Comparison of ENCODE assay signal across 25 cellular contexts in genomic region chr9:38000735-38001134, GRCh38.
DNase-seq lines count a peak whose midpoint lies in the region; ATAC-seq and TF ChIP-seq lines count a peak whose summit lies in the region.
"Had no signal": no experiment of that assay in that cellular context is flagged by ENCODE, and none has a peak within 500 bp of the region (broad histone marks: within the 10 kb centered on the region; RNA-seq: fewer than 3 reads in every experiment).

No MANE protein-coding gene starts in this region.

- H3K4me1 ChIP-seq in MM.1S (ENCODE audit: low read length): peaks cover 4% of the 10 kb centered on the region
- H3K4me1 ChIP-seq: uterus had no signal

- DNase-seq in GM12865 (ENCODE audit: low read depth): peak; percentile 68
- DNase-seq in MM.1S: peak; percentile 49
- no peak for DNase-seq in dorsolateral prefrontal cortex
- no peak for DNase-seq in amygdala (lab: John Stamatoyannopoulos, UW)
- no peak for DNase-seq in left lobe of liver (ENCODE audit: low spot score)
- no peak for DNase-seq in MG63
- DNase-seq: activated CD4-positive, alpha-beta T cell treated with anti-CD3 and anti-CD28 coated beads for 4 hours; activated CD8-positive, alpha-beta memory T cell treated with anti-CD3 and anti-CD28 coated beads, Interleukin-2, amount 10 ng/mL, durations not matched to agents 7 days and 5 days; C1 segment of cervical spinal cord; cerebellar nuclear complex; effector CD4-positive, alpha-beta T cell; foreskin keratinocyte; KBM-7; lower lobe of right lung; MV-4-11; NCI-H1694 treated with DMSO at 0.1 percent for 48 hours; NCI-H748 treated with DMSO at 0.1 percent for 48 hours; psoas muscle; SHP77 treated with DMSO at 0.1 percent for 48 hours; uterus had no signal

- H3K36me3 ChIP-seq in MM.1S (replicated peaks; ENCODE audit: insufficient read depth, low read length) (no peaks in the 10 kb centered on the region), MG63 (no peaks in the 10 kb centered on the region; the same call in 1 of the 2 replicates)
- H3K36me3 ChIP-seq: lower lobe of right lung, suprapubic skin, uterus had no signal

- H3F3A ChIP-seq in MM.1S (ENCODE audit: insufficient read depth, low read length): no peaks in the 10 kb centered on the region

- H3K9me3 ChIP-seq in MM.1S (replicated peaks; ENCODE audit: insufficient read depth, low read length) (no peaks in the 10 kb centered on the region), MG63 (no peaks in the 10 kb centered on the region)
- H3K9me3 ChIP-seq: lower lobe of right lung, psoas muscle, suprapubic skin, uterus had no signal

- H3K27me3 ChIP-seq in MM.1S (replicated peaks; ENCODE audit: insufficient read depth, low read length): no peaks in the 10 kb centered on the region
- H3K27me3 ChIP-seq in dorsolateral prefrontal cortex: no peaks in the 10 kb centered on the region
- H3K27me3 ChIP-seq in MG63: no peaks in the 10 kb centered on the region
- H3K27me3 ChIP-seq: foreskin keratinocyte, hepatocyte, suprapubic skin, uterus had no signal

- H3K9ac ChIP-seq in MM.1S (ENCODE audit: low read length): no peak overlapping the region

- no peak overlapping the region for H2AFZ ChIP-seq in MM.1S (ENCODE audit: low read length)
- H2AFZ ChIP-seq: GM23338, hepatocyte had no signal

- H3K4me3 ChIP-seq in GM12865 (ENCODE audit: low read depth, low read length) (no peak overlapping the region), MM.1S (ENCODE audit: low read length) (no peak overlapping the region), dorsolateral prefrontal cortex (no peak overlapping the region), MG63 (no peak overlapping the region)
- H3K4me3 ChIP-seq: GM23338, hepatocyte, lower lobe of right lung, psoas muscle, suprapubic skin, uterus had no signal

- intact Hi-C loops in dorsolateral prefrontal cortex (cut with DNase I): no loop called here

- no peaks in the 10 kb centered on the region for H3K79me2 ChIP-seq in MM.1S (ENCODE audit: low read length)

- ATAC-seq in GM18907 (IDR thresholded peaks at IDR 0.05; ENCODE audit: unreplicated experiment): peak; percentile 43
- ATAC-seq in HG03432 (IDR thresholded peaks at IDR 0.05; ENCODE audit: unreplicated experiment): no peak
- ATAC-seq in left lobe of liver: no peak
- ATAC-seq: activated CD8-positive, alpha-beta memory T cell treated with anti-CD3 and anti-CD28 coated beads, Interleukin-2, amount 10 ng/mL, durations not matched to agents 7 days and 5 days; foreskin keratinocyte; lower lobe of right lung; psoas muscle had no signal

- 0 out of 2 replicates have a peak overlapping the region, but pooled peaks have one; percentile 17 for H3K4me2 ChIP-seq in MM.1S (ENCODE audit: low read depth, low read length)
- H3K4me2 ChIP-seq: GM23338, hepatocyte had no signal

- H3K27ac ChIP-seq in MM.1S (ENCODE audit: low read length) (no peak overlapping the region), dorsolateral prefrontal cortex (peak overlapping the region in 42 of 59 donors; percentile 90 to 99 (median 97))
- H3K27ac ChIP-seq: foreskin keratinocyte, lower lobe of right lung, psoas muscle, suprapubic skin, uterus had no signal

- H4K20me1 ChIP-seq in MM.1S (ENCODE audit: insufficient read depth, low read length): no peaks in the 10 kb centered on the region

- TF ChIP-seq CTCF in GM12865 (IDR thresholded peaks at IDR 0.05; ENCODE audit: insufficient read depth, low read depth, low read length, missing control alignments) (no peak), MM.1S (IDR thresholded peaks at IDR 0.05; ENCODE audit: low read length) (no peak), dorsolateral prefrontal cortex (IDR thresholded peaks at IDR 0.05 in 54 of 56, conservative IDR thresholded peaks at IDR 0.05 in 2 of 56; ENCODE audit: low read depth in 1 of 56, partially characterized antibody in 56 of 56) (no peak)

- H3K9me2 ChIP-seq in MM.1S (replicated peaks; ENCODE audit: insufficient read depth, low read length): no peaks in the 10 kb centered on the region

Comparison
In these comparisons a context has a peak if more than half of its experiments do, and no peak if none do; other contexts are left out.
1. DNase-seq: peak in GM12865 (single experiment) and MM.1S (single experiment); none in dorsolateral prefrontal cortex (0 of 10), amygdala (0 of 56), left lobe of liver (single experiment) and MG63 (single experiment).